In genomic region chr18:47968721-47969120, GRCh38 we compare ENCODE assay signal across 17 cellular contexts. TPM values are rescaled to one million over a fixed set of nuclear protein-coding genes. Genes with fewer than 3 reads are reported as not detected.
A peak's percentile ranks its signal among the peaks of the same experiment; 100 is the strongest.
DNase-seq lines count a peak whose midpoint lies in the region; FAIRE-seq and TF ChIP-seq lines count a peak whose summit lies in the region.
"Had no signal": no experiment of that assay in that cellular context is flagged by ENCODE, and none has a peak within 500 bp of the region (broad histone marks: within the 10 kb centered on the region; RNA-seq: fewer than 3 reads in every experiment).

No MANE protein-coding gene starts in this region.

- H2BK5ac ChIP-seq in H1 (ENCODE audit: low read depth, low read length): peak overlapping the region; percentile 5; the same call in 1 of the 2 replicates
- H2BK5ac ChIP-seq in trophoblast cell (ENCODE audit: low read depth, low read length, poor library complexity): peak overlapping the region; percentile 41

- no peak for TF ChIP-seq CTCF in H1 (IDR thresholded peaks at IDR 0.05; ENCODE audit: control extremely low read depth in 1 of 3, insufficient read depth in 1 of 3, low read depth in 1 of 3, low read length in 3 of 3)
- no peak for TF ChIP-seq CTCF in vagina (IDR thresholded peaks at IDR 0.05)

- no peak overlapping the region for H4K5ac ChIP-seq in H1 (ENCODE audit: insufficient read length, low read depth, low read length)

- peak overlapping the region; percentile 9 to 25; a peak in 1 of 4 replicates for H3K4me2 ChIP-seq in H1 (ENCODE audit: insufficient read depth in 1 of 2, low read depth in 2 of 2, low read length in 2 of 2)
- H3K4me2 ChIP-seq in trophoblast cell (ENCODE audit: low read length): no peak overlapping the region

- H3K56ac ChIP-seq in H1 (replicated peaks; ENCODE audit: insufficient read length, low read depth, low read length): no peak overlapping the region

- H3K4ac ChIP-seq in H1 (replicated peaks; ENCODE audit: insufficient read length, low read depth, low read length) (no peak overlapping the region), trophoblast cell (ENCODE audit: low read depth, low read length) (no peak overlapping the region)

- TF ChIP-seq RAD21 in H1 (IDR thresholded peaks at IDR 0.05 in 1 of 2, conservative IDR thresholded peaks at IDR 0.05 in 1 of 2; ENCODE audit: low read depth in 2 of 2, low read length in 2 of 2): no peak

- no peak overlapping the region for H4K8ac ChIP-seq in H1 (ENCODE audit: extremely low read depth, insufficient read depth, low read length)
- H4K8ac ChIP-seq in trophoblast cell (ENCODE audit: low read depth, low read length): no peak overlapping the region

- POLR2A ChIA-PET in H1 (lab: Charles Lee; ENCODE audit: partially characterized antibody): interaction anchor here (0.8 to 1.6 kb wide), 4 partner anchors 10 to 39 kb away, joined by 3 to 6 read pairs (median 4); partner anchors contain the start of gene SMAD2

- no peak overlapping the region for H2BK15ac ChIP-seq in H1 (ENCODE audit: low read length)

- H3K23ac ChIP-seq in H1 (ENCODE audit: insufficient read length): no peak overlapping the region
- no peak overlapping the region for H3K23ac ChIP-seq in trophoblast cell (ENCODE audit: low read length)

- 76% methylated on average over 4 of the region's 4 CpGs; no CpG with 5 or more reads in 1 of the 2 experiments for WGBS in H1 (ENCODE audit: extremely low coverage in 1 of 2, insufficient coverage in 1 of 2, insufficient read length in 1 of 2, insufficient replicate concordance in 2 of 2, low coverage in 1 of 2, low lambda C conversion rate in 2 of 2, missing lambda C conversion rate in 1 of 2), 2 experiments
- no CpG with 5 or more reads among the region's 4 CpGs for WGBS in trophoblast cell (ENCODE audit: extremely low coverage, insufficient coverage, insufficient read length)

- in situ Hi-C loops in Caki2 (cut with HindIII; ENCODE audit: low pct_unique_long_range_greater_than_20kb, low sequenced_read_pairs): no loop called here

- H3K4me3 ChIP-seq in H1 (ENCODE audit: extremely low read depth in 1 of 4, insufficient read depth in 2 of 4, low read depth in 3 of 4, low read length in 4 of 4): peak overlapping the region in 1 of 4 experiments; percentile 11; a peak in 1 of 8 replicates
- H3K4me3 ChIP-seq in trophoblast cell (ENCODE audit: low read depth, low read length): no peak overlapping the region
- H3K4me3 ChIP-seq in vagina: no peak overlapping the region
- H3K4me3 ChIP-seq: Peyer's patch, suprapubic skin had no signal

- H4K20me1 ChIP-seq in H1 (replicated peaks in 1 of 2; ENCODE audit: control insufficient read depth in 1 of 2, insufficient read depth in 2 of 2, low read length in 2 of 2): no peaks in the 10 kb centered on the region

- H3K36me3 ChIP-seq in H1 (ENCODE audit: control insufficient read depth in 2 of 4, insufficient read depth in 4 of 4, low read length in 3 of 4) (no peaks in the 10 kb centered on the region; a peak in 1 of 8 replicates), trophoblast cell (ENCODE audit: control insufficient read depth in 1 of 2, insufficient read depth in 2 of 2, low read length in 2 of 2) (no peaks in the 10 kb centered on the region), vagina (no peaks in the 10 kb centered on the region)
- H3K36me3 ChIP-seq: BE2C, Peyer's patch, suprapubic skin had no signal

- no peaks in the 10 kb centered on the region; the same call in 1 of the 2 replicates for H3K23me2 ChIP-seq in H1 (ENCODE audit: low read depth, low read length)

- no peak overlapping the region for H3K9ac ChIP-seq in H1 (replicated peaks in 1 of 4; ENCODE audit: extremely low read depth in 1 of 4, low read depth in 3 of 4, low read length in 3 of 4)
- no peak overlapping the region for H3K9ac ChIP-seq in trophoblast cell (ENCODE audit: low read length)

- no peaks in the 10 kb centered on the region for H3K79me2 ChIP-seq in H1 (ENCODE audit: control insufficient read depth in 1 of 2, insufficient read depth in 2 of 2, low read length in 2 of 2)
- no peaks in the 10 kb centered on the region for H3K79me2 ChIP-seq in trophoblast cell (ENCODE audit: control insufficient read depth, insufficient read depth, low read length, poor library complexity)

- no peak overlapping the region for H3K18ac ChIP-seq in H1 (ENCODE audit: extremely low read depth, low read length)
- H3K18ac ChIP-seq in trophoblast cell (ENCODE audit: low read length): no peak overlapping the region

- no peaks in the 10 kb centered on the region for H3K79me1 ChIP-seq in H1 (ENCODE audit: low read depth, low read length)
- H3K79me1 ChIP-seq in trophoblast cell (ENCODE audit: low read length): peaks cover 9% of the 10 kb centered on the region

- H2BK20ac ChIP-seq in H1 (ENCODE audit: low read length): peak overlapping the region; percentile 91; the same call in 1 of the 2 replicates

- peak; percentile 21 for DNase-seq in Caki2 (ENCODE audit: low read depth)
- peak; percentile 86 for DNase-seq in M059J (ENCODE audit: low read depth)
- no peak for DNase-seq in H1 (ENCODE audit: low read depth in 1 of 2, low spot score in 2 of 2)
- peak; percentile 15 to 37 for DNase-seq in trophoblast cell
- DNase-seq in vagina (ENCODE audit: extremely low spot score in 2 of 2): no peak
- DNase-seq in HCEC 1CT: no peak
- no peak for DNase-seq in stimulated activated CD4-positive, alpha-beta T cell treated with anti-CD3 and anti-CD28 coated beads, Interleukin-1b, Interleukin-23, amount 100 ng/mL, for 48 hours
- DNase-seq in NCI-H187 treated with DMSO at 0.1 percent for 48 hours (lab: John Stamatoyannopoulos, UW): no peak
- DNase-seq: activated CD4-positive, alpha-beta T cell treated with anti-CD3 and anti-CD28 coated beads for 48 hours; activated T-cell treated with anti-CD3 and anti-CD28 coated beads, Interleukin-2, amount 50 U/mL, for 24 hours; BE2C; dermis blood vessel endothelial cell; DMS153; NCI-H1417; NCI-H510A treated with DMSO at 0.1 percent for 48 hours; Peyer's patch had no signal

- H2AK5ac ChIP-seq in H1 (ENCODE audit: low read depth, low read length) (no peak overlapping the region), trophoblast cell (ENCODE audit: low read length) (no peak overlapping the region)

- TF ChIP-seq POLR2A in H1 (IDR thresholded peaks at IDR 0.05; ENCODE audit: control extremely low read depth in 1 of 2, low read depth in 2 of 2, low read length in 2 of 2) (no peak), vagina (IDR thresholded peaks at IDR 0.05) (no peak)

- H3K14ac ChIP-seq in H1 (ENCODE audit: insufficient read length) (no peak overlapping the region), trophoblast cell (ENCODE audit: low read length) (no peak overlapping the region)

- H3K9me3 ChIP-seq in H1 (ENCODE audit: insufficient read depth in 2 of 2, low read depth in 1 of 2, low read length in 1 of 2) (peaks cover 3 to 6% of the 10 kb centered on the region in 2 experiments; a peak in 3 of 4 replicates), trophoblast cell (ENCODE audit: insufficient read depth, low read depth, low read length) (peaks cover 2% of the 10 kb centered on the region), vagina (no peaks in the 10 kb centered on the region)
- H3K9me3 ChIP-seq: BE2C, Peyer's patch, suprapubic skin had no signal

- H4K12ac ChIP-seq in trophoblast cell (ENCODE audit: low read depth, low read length): no peak overlapping the region

- FAIRE-seq in H1 (lab: Jason Lieb, UNC): no peak

- H3K27me3 ChIP-seq in H1 (replicated peaks in 1 of 4; ENCODE audit: control insufficient read depth in 3 of 4, extremely low read depth in 1 of 4, insufficient read depth in 3 of 4, low read length in 3 of 4) (no peaks in the 10 kb centered on the region), trophoblast cell (ENCODE audit: insufficient read depth, low read length) (no peaks in the 10 kb centered on the region), vagina (no peaks in the 10 kb centered on the region)
- H3K27me3 ChIP-seq: BE2C, Peyer's patch had no signal

- CTCF ChIA-PET in H1 (lab: Charles Lee; ENCODE audit: partially characterized antibody): interaction anchor here (1.4 to 4.1 kb wide), 2 partner anchors 29 to 39 kb away, joined by 6 to 30 read pairs; no protein-coding TSS in a partner anchor

- H4K91ac ChIP-seq in H1 (replicated peaks; ENCODE audit: insufficient read length, low read length) (peak overlapping the region; percentile 52), trophoblast cell (ENCODE audit: low read depth, low read length) (no peak overlapping the region)

- no peak overlapping the region for H2AFZ ChIP-seq in H1 (ENCODE audit: low read length)
- no peak overlapping the region for H2AFZ ChIP-seq in trophoblast cell (ENCODE audit: insufficient read depth, low read length, poor library complexity)

- H3K4me1 ChIP-seq in H1 (replicated peaks in 1 of 4; ENCODE audit: control insufficient read depth in 3 of 4, insufficient read depth in 4 of 4, low read length in 3 of 4) (peaks cover 6 to 21% (median 16%) of the 10 kb centered on the region in 4 experiments; a peak in 6 of 7 replicates), trophoblast cell (ENCODE audit: control insufficient read depth in 1 of 2, insufficient read depth in 2 of 2, low read length in 2 of 2) (peaks cover 6 to 18% of the 10 kb centered on the region in 2 experiments), vagina (no peaks in the 10 kb centered on the region)
- H3K4me1 ChIP-seq: BE2C, Peyer's patch, suprapubic skin had no signal

- intact Hi-C loops in vagina (cut with DNase I): no loop called here

- no peak for TF ChIP-seq EP300 in H1 (IDR thresholded peaks at IDR 0.05; ENCODE audit: borderline replicate concordance in 1 of 2, low read depth in 2 of 2, low read length in 2 of 2)

- H2BK12ac ChIP-seq in H1 (ENCODE audit: low read depth, low read length) (peak overlapping the region; percentile 76), trophoblast cell (ENCODE audit: low read length) (no peak overlapping the region)

- no peak overlapping the region for H3K27ac ChIP-seq in H1 (ENCODE audit: low read depth, low read length)
- H3K27ac ChIP-seq in trophoblast cell (ENCODE audit: low read depth, low read length): peak overlapping the region; percentile 78
- no peak overlapping the region for H3K27ac ChIP-seq in vagina
- H3K27ac ChIP-seq: Peyer's patch, suprapubic skin had no signal

- peak overlapping the region; percentile 92 for H2BK120ac ChIP-seq in H1 (replicated peaks; ENCODE audit: low read depth, low read length)
- H2BK120ac ChIP-seq in trophoblast cell (ENCODE audit: insufficient read depth, low read length, poor library complexity): peak overlapping the region; percentile 8

RNA-seq across cellular contexts. Expression of gene SMAD2, which starts 38.3 kb away (rescaled TPM):
- total RNA-seq in Caki2 (2014; rRNA removed; shearing (Covaris generic); ENCODE audit: low replicate concordance): 40.4 and 48.9 TPM in 2 replicates
- total RNA-seq in M059J (2014; rRNA removed; shearing (Covaris generic)): 124 and 171 TPM in 2 replicates
- total RNA-seq in H1 (2021; fragmentation: NEBNext Ultra II Directional; extraction: Animal tissue kit (Norgen Biotek cat#: 25700)): 124 and 132 TPM in 2 replicates
- polyA plus RNA-seq in H1 (2011; rRNA removed): 24.7 and 28.4 TPM in 2 replicates
- polyA plus RNA-seq in H1 (2011; cell fraction: cytosol; rRNA removed): 34.3 TPM
- 28.6 TPM for polyA plus RNA-seq in H1 (2011; cell fraction: nucleus; rRNA removed)
- 47.1 to 77.4 TPM (median 56.0 TPM) in 4 replicates for polyA plus RNA-seq in H1 (2012, experiment 1 of 2)
- polyA plus RNA-seq in H1 (2012, experiment 2 of 2): 7.3 TPM
- polyA plus RNA-seq in H1 (2013, experiment 1 of 2): 38.2 TPM
- polyA plus RNA-seq in H1 (2013, experiment 2 of 2): 38.2 TPM
- polyA minus RNA-seq in H1 (2011; rRNA and poly(A)+ RNA removed): 126 and 210 TPM in 2 replicates
- polyA minus RNA-seq in H1 (2011; cell fraction: cytosol; rRNA and poly(A)+ RNA removed): 69.9 TPM
- 143 TPM for polyA minus RNA-seq in H1 (2011; cell fraction: nucleus; rRNA and poly(A)+ RNA removed)
- 67.3 and 70.4 TPM in 2 replicates for polyA plus RNA-seq in trophoblast cell (2013)
- 28.5 TPM for total RNA-seq in vagina

Comparison
In these comparisons a context has a peak if more than half of its experiments do, and no peak if none do; other contexts are left out.
1. DNase-seq: peak in Caki2 (single experiment), M059J (single experiment) and trophoblast cell (2 of 2); none in H1 (0 of 2), vagina (0 of 2), HCEC 1CT (single experiment), stimulated activated CD4-positive, alpha-beta T cell treated with anti-CD3 and anti-CD28 coated beads, Interleukin-1b, Interleukin-23, amount 100 ng/mL, for 48 hours (single experiment) and NCI-H187 treated with DMSO at 0.1 percent for 48 hours (single experiment).